33 cellular contexts compared by ENCODE assay signal in the genomic region with DNA sequence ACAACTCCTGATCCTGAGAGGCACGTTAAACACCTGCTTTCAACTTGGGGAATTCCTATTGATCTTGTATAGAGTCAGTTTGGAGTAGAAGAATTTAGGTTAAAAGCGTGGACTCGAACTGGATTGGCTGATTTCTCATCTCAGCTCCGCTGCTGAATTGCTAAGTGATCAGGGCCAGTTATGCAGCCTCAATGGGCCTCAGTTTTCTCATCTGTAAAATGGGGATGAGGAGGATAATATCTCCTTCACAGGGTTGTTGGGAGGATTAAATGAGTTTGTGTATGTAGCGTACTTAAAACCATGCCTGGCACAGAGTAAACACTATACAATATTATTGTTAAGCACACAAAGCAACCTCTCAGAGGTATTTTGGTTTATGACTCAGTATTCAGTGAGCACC. TPM values are rescaled to one million over a fixed set of nuclear protein-coding genes. Genes with fewer than 3 reads are reported as not detected.
"Had no signal": no experiment of that assay in that cellular context is flagged by ENCODE, and none has a peak within 500 bp of the region (broad histone marks: within the 10 kb centered on the region; RNA-seq: fewer than 3 reads in every experiment).

No MANE protein-coding gene starts in this region.

- H3K4me1 ChIP-seq: colonic mucosa, esophagus squamous epithelium, gastrocnemius medialis, heart right ventricle, left lung, lower lobe of right lung had no signal

- H3K4me3 ChIP-seq: colonic mucosa, esophagus squamous epithelium, gastrocnemius medialis, heart right ventricle, left lung, lower lobe of right lung, mucosa of descending colon had no signal

- DNase-seq: colonic mucosa; cortex of kidney; effector CD8-positive, alpha-beta T cell; effector memory CD8-positive, alpha-beta T cell; endodermal cell; erythroblast; esophagus squamous epithelium; foreskin fibroblast; foreskin melanocyte; gastrocnemius medialis; glutamatergic neuron; head of caudate nucleus; heart right ventricle; hippocampal formation; left cardiac atrium; left lung; left ventricle myocardium superior; lower lobe of right lung; mesenchymal stem cell; mucosa of descending colon; naive B cell had no signal

- H3K27ac ChIP-seq: colonic mucosa, epithelial cell of prostate, esophagus squamous epithelium, gastrocnemius medialis, heart right ventricle, left lung, lower lobe of right lung had no signal

- H3K9me3 ChIP-seq: colonic mucosa, esophagus squamous epithelium, gastrocnemius medialis, heart right ventricle, left lung, lower lobe of right lung, mucosa of descending colon had no signal

- FAIRE-seq: endometrium, islet of Langerhans, keratinocyte had no signal

- ATAC-seq: effector memory CD8-positive, alpha-beta T cell; esophagus mucosa; gastrocnemius medialis; heart right ventricle; left cardiac atrium; left lung; left ventricle myocardium superior; lower lobe of right lung; mucosa of descending colon had no signal

- H3K36me3 ChIP-seq: colonic mucosa, esophagus squamous epithelium, gastrocnemius medialis, heart right ventricle, left lung, lower lobe of right lung had no signal

- H3K27me3 ChIP-seq: colonic mucosa, gastrocnemius medialis, heart right ventricle, left lung had no signal

RNA-seq across cellular contexts. Expression of gene HEPHL1, which starts 53.2 kb away (rescaled TPM):
- total RNA-seq: colonic mucosa, dermis microvascular lymphatic vessel endothelial cell, endodermal cell, gastrocnemius medialis, glomerular endothelial cell, heart right ventricle, kidney epithelial cell, left cardiac atrium, left lung, left ventricle myocardium superior, lower lobe of right lung, lung microvascular endothelial cell, mesenteric fat pad, mesothelial cell of epicardium, myocyte had no signal
